In genomic region chr3:187932530-187932929, GRCh38 we compare ENCODE assay signal across 21 cellular contexts.
"Had no signal": no experiment of that assay in that cellular context is flagged by ENCODE, and none has a peak within 500 bp of the region (broad histone marks: within the 10 kb centered on the region; RNA-seq: fewer than 3 reads in every experiment).

No MANE protein-coding gene starts in this region.

- ATAC-seq: activated CD4-positive, CD25-positive, alpha-beta regulatory T cell treated with anti-CD3 and anti-CD28 coated beads, Interleukin-2, amount 50 U/mL, for 24 hours; activated CD8-positive, alpha-beta T cell treated with anti-CD3 and anti-CD28 coated beads for 36 hours had no signal

- H3K9me3 ChIP-seq: adrenal gland had no signal

- H3K4me1 ChIP-seq: adrenal gland had no signal

- H3K27me3 ChIP-seq: adrenal gland had no signal

- DNase-seq: activated CD4-positive, alpha-beta T cell treated with anti-CD3 and anti-CD28 coated beads for 4 hours; activated CD8-positive, alpha-beta memory T cell treated with anti-CD3 and anti-CD28 coated beads, Interleukin-2, amount 50 U/mL, for 48 hours; activated CD8-positive, alpha-beta T cell treated with anti-CD3 and anti-CD28 coated beads for 36 hours; activated naive CD4-positive, alpha-beta T cell treated with anti-CD3 and anti-CD28 coated beads, Interleukin-2, amount 50 U/mL, for 16 hours; activated naive CD8-positive, alpha-beta T cell treated with anti-CD3 and anti-CD28 coated beads, Interleukin-2, amount 10 ng/mL, durations not matched to agents 7 days and 5 days; activated T-cell treated with anti-CD3 and anti-CD28 coated beads, Interleukin-2, amount 50 U/mL, for 1 hour; adrenal gland; anterior cingulate cortex; cerebellar nuclear complex; NCI-H1092; NCI-H1417; NCI-H1930; NCI-H2171 treated with DMSO at 0.1 percent for 48 hours; NCI-H226; NCI-H69; NK-92 treated with Interleukin-12 subunit alpha and Interleukin-12 subunit beta, amount 100 ng/mL, for 24 hours; PC-9; SIG-M5; T-helper 1 cell had no signal

- H3K36me3 ChIP-seq: adrenal gland had no signal

- H3K4me2 ChIP-seq: PC-9 had no signal

- H2AFZ ChIP-seq: PC-9 had no signal

- H3K27ac ChIP-seq: adrenal gland, PC-9, SK-N-MC had no signal

- H3K4me3 ChIP-seq: adrenal gland, PC-9, SK-N-MC had no signal
